In the genomic region with DNA sequence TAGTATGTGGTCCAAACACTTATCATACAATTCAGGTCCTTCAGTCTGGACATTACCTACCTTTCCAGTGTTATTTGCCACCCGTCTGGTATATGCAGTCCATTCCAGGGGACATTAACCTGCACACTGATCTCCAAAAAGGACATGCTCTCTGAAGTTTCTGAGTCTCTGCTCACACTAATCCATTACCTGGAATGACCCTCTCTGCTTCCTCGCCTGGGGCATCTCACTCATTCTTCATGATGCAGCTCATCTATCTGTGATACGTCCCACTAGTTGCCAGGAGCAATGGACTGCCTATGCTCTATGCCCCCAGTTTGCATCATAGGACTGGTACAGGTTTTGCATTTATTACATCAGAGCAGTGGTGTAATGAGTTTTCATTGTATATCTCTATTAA, we compare ENCODE assay signal across 16 cellular contexts. TPM values are rescaled to one million over a fixed set of nuclear protein-coding genes. Genes with fewer than 3 reads are reported as not detected.
DNase-seq lines count a peak whose midpoint lies in the region; ATAC-seq and TF ChIP-seq lines count a peak whose summit lies in the region.
"Had no signal": no experiment of that assay in that cellular context is flagged by ENCODE, and none has a peak within 500 bp of the region (broad histone marks: within the 10 kb centered on the region; RNA-seq: fewer than 3 reads in every experiment).

No MANE protein-coding gene starts in this region.

- no peak overlapping the region for H3K27ac ChIP-seq in CD8-positive, alpha-beta memory T cell (ENCODE audit: low read depth, low read length)
- H3K27ac ChIP-seq: GM23248, HL-60 had no signal

- H3K4me3 ChIP-seq in CD8-positive, alpha-beta memory T cell (ENCODE audit: low read length): no peak overlapping the region
- H3K4me3 ChIP-seq: GM23248, K562 had no signal

- H3K27me3 ChIP-seq in CD8-positive, alpha-beta memory T cell (ENCODE audit: insufficient read depth, low read length, poor library complexity, severe bottlenecking): peaks cover 51% of the 10 kb centered on the region

- H3K36me3 ChIP-seq in CD8-positive, alpha-beta memory T cell (ENCODE audit: insufficient read depth, low read length): no peaks in the 10 kb centered on the region

- TF ChIP-seq CTCF in brain (conservative IDR thresholded peaks at IDR 0.05): no peak
- no peak for TF ChIP-seq CTCF in nephron (IDR thresholded peaks at IDR 0.05; ENCODE audit: unreplicated experiment in 3 of 3)

- DNase-seq in NCI-H82 (lab: John Stamatoyannopoulos, UW): peak; percentile 27
- DNase-seq in NCI-H82 treated with DMSO at 0.1 percent for 48 hours (lab: John Stamatoyannopoulos, UW; ENCODE audit: unreplicated experiment): no peak
- DNase-seq in NCI-H2029 (lab: John Stamatoyannopoulos, UW): no peak
- DNase-seq in activated T-cell treated with anti-CD3 and anti-CD28 coated beads, Interleukin-2, amount 50 U/mL, for 1 hour: no peak
- DNase-seq in CD8-positive, alpha-beta memory T cell: no peak
- DNase-seq: Caco-2, DMS53, GM23248, NCI-H1694 treated with DMSO at 0.1 percent for 48 hours, NCI-H2171 treated with DMSO at 0.1 percent for 48 hours, PC-3 had no signal

- H3K27me3 Mint-ChIP-seq in brain: peaks cover 29% of the 10 kb centered on the region
- H3K27me3 Mint-ChIP-seq in nephron (ENCODE audit: low read depth): peaks cover 74% of the 10 kb centered on the region
- H3K27me3 Mint-ChIP-seq in CD8-positive, alpha-beta memory T cell: peaks cover 78 to 86% of the 10 kb centered on the region in 2 donors

- CTCF ChIA-PET in CD8-positive, alpha-beta memory T cell (lab: Charles Lee): interaction anchor here (1.1 to 1.7 kb wide), 2 partner anchors 18 to 107 kb away, joined by 3 to 7 read pairs; no protein-coding TSS in a partner anchor

- H3K27ac Mint-ChIP-seq in brain: peak overlapping the region; percentile 99 to 100 (median 100)
- H3K27ac Mint-ChIP-seq in nephron: peak overlapping the region; percentile 48 to 53 (median 51)
- H3K27ac Mint-ChIP-seq in CD8-positive, alpha-beta memory T cell: no peak overlapping the region

- H3K4me1 Mint-ChIP-seq in brain (peaks cover 74% of the 10 kb centered on the region), nephron (peaks cover 46% of the 10 kb centered on the region)
- H3K4me1 Mint-ChIP-seq in CD8-positive, alpha-beta memory T cell: peaks cover 33 to 37% (median 35%) of the 10 kb centered on the region in 3 donors

- peaks cover 38% of the 10 kb centered on the region for H3K4me1 ChIP-seq in CD8-positive, alpha-beta memory T cell (ENCODE audit: insufficient read depth, low read length)

- POLR2A ChIA-PET in CD8-positive, alpha-beta memory T cell (lab: Charles Lee): no interaction called here

- no peaks in the 10 kb centered on the region for H3K9me3 ChIP-seq in CD8-positive, alpha-beta memory T cell (ENCODE audit: low read length)
- H3K9me3 ChIP-seq: Caco-2 had no signal

- no peak for ATAC-seq in GM21723 (IDR thresholded peaks at IDR 0.05; ENCODE audit: unreplicated experiment)
- ATAC-seq: K562, PC-3 had no signal

- H3K9me3 Mint-ChIP-seq in brain (peaks cover 0 to 9% (median 2%) of the 10 kb centered on the region in 5 experiments), nephron (no peaks in the 10 kb centered on the region)
- H3K9me3 Mint-ChIP-seq in CD8-positive, alpha-beta memory T cell: peaks cover 0 to 3% (median 0%) of the 10 kb centered on the region in 5 donors

- peaks cover 26% of the 10 kb centered on the region for H3K36me3 Mint-ChIP-seq in brain
- H3K36me3 Mint-ChIP-seq in nephron (ENCODE audit: low read depth): no peaks in the 10 kb centered on the region
- H3K36me3 Mint-ChIP-seq in CD8-positive, alpha-beta memory T cell: no peaks in the 10 kb centered on the region

- H3K4me3 Mint-ChIP-seq in brain (peak overlapping the region; percentile 95 to 99 (median 97)), nephron (peak overlapping the region; percentile 65 to 91 (median 90))
- no peak overlapping the region for H3K4me3 Mint-ChIP-seq in CD8-positive, alpha-beta memory T cell

RNA-seq across cellular contexts. Expression of a gene that starts 5.9 kb away (rescaled TPM):
- polyA plus RNA-seq in brain (ENCODE audit: insufficient read depth, low read depth, low replicate concordance): 1,989 TPM
- total RNA-seq in CD8-positive, alpha-beta memory T cell: under 1 TPM in 1 of 2 experiments, not detected in 1; 0.13 TPM
- 0.59 TPM for polyA plus RNA-seq in CD8-positive, alpha-beta memory T cell

RNA-seq across cellular contexts. Expression of a gene that starts 25.4 kb away (rescaled TPM):
- polyA plus RNA-seq in brain (ENCODE audit: insufficient read depth, low read depth, low replicate concordance): 20.5 TPM
- 10 to 100 TPM; 24.4 to 25.2 TPM for total RNA-seq in CD8-positive, alpha-beta memory T cell
- 50.4 TPM for polyA plus RNA-seq in CD8-positive, alpha-beta memory T cell

Comparison
In these comparisons a context has a peak if more than half of its experiments do, and no peak if none do; other contexts are left out.
1. H3K27ac Mint-ChIP-seq: peak in brain (5 of 5) and nephron (3 of 3); none in CD8-positive, alpha-beta memory T cell (0 of 8).
2. H3K4me3 Mint-ChIP-seq: peak in brain (5 of 5) and nephron (3 of 3); none in CD8-positive, alpha-beta memory T cell (0 of 7).
3. RNA of a gene that starts 5.9 kb away (polyA plus RNA-seq): 1,989 TPM in brain (single experiment); 0.59 TPM in CD8-positive, alpha-beta memory T cell (single experiment); every median in the first group is over 1,000 times any median in the second.